ENCODE assay signal across 20 cellular contexts in genomic region chr2:62407838-62408589, GRCh38.
"Had no signal": no experiment of that assay in that cellular context is flagged by ENCODE, and none has a peak within 500 bp of the region (broad histone marks: within the 10 kb centered on the region; RNA-seq: fewer than 3 reads in every experiment).

No MANE protein-coding gene starts in this region.

- H3K36me3 ChIP-seq: gastrocnemius medialis, heart left ventricle, left ventricle myocardium inferior, tibial nerve had no signal

- ATAC-seq: activated CD4-positive, alpha-beta T cell treated with anti-CD3 and anti-CD28 coated beads for 36 hours; gastrocnemius medialis; WTC11 had no signal

- H3K4me3 Mint-ChIP-seq: activated CD4-positive, alpha-beta memory T cell treated with anti-CD3 and anti-CD28 coated beads for 36 hours; activated CD4-positive, alpha-beta T cell treated with anti-CD3 and anti-CD28 coated beads for 36 hours; activated naive CD8-positive, alpha-beta T cell treated with anti-CD3 and anti-CD28 coated beads for 36 hours; memory B cell; natural killer cell treated with Interleukin-12 subunit alpha and Interleukin-12 subunit beta and Interleukin-15 and Interleukin-18, amount 100 ng/mL, for 72 hours; stimulated activated naive CD8-positive, alpha-beta T cell treated with anti-CD3 and anti-CD28 coated beads, Interleukin-15, Interleukin-2, amounts not matched to agents 100 ng/mL and 50 ng/mL, for 24 hours; WTC11 had no signal

- H3K27ac Mint-ChIP-seq: activated CD4-positive, alpha-beta memory T cell treated with anti-CD3 and anti-CD28 coated beads for 36 hours; activated CD4-positive, alpha-beta T cell treated with anti-CD3 and anti-CD28 coated beads for 36 hours; activated naive CD8-positive, alpha-beta T cell treated with anti-CD3 and anti-CD28 coated beads for 36 hours; memory B cell; natural killer cell treated with Interleukin-12 subunit alpha and Interleukin-12 subunit beta and Interleukin-15 and Interleukin-18, amount 100 ng/mL, for 72 hours; progenitor cell of endocrine pancreas; WTC11 had no signal

- H3K9me3 ChIP-seq: gastrocnemius medialis, heart left ventricle, left ventricle myocardium inferior, tibial nerve had no signal

- H3K9me3 Mint-ChIP-seq: activated CD4-positive, alpha-beta memory T cell treated with anti-CD3 and anti-CD28 coated beads for 36 hours; activated naive CD8-positive, alpha-beta T cell treated with anti-CD3 and anti-CD28 coated beads for 36 hours; memory B cell; natural killer cell treated with Interleukin-12 subunit alpha and Interleukin-12 subunit beta and Interleukin-15 and Interleukin-18, amount 100 ng/mL, for 72 hours; stimulated activated naive CD8-positive, alpha-beta T cell treated with anti-CD3 and anti-CD28 coated beads, Interleukin-15, Interleukin-2, amounts not matched to agents 100 ng/mL and 50 ng/mL, for 24 hours; WTC11 had no signal

- DNase-seq: activated CD4-positive, alpha-beta memory T cell treated with anti-CD3 and anti-CD28 coated beads for 36 hours; activated CD4-positive, alpha-beta T cell treated with anti-CD3 and anti-CD28 coated beads for 36 hours; activated naive CD8-positive, alpha-beta T cell treated with anti-CD3 and anti-CD28 coated beads for 36 hours; amniotic stem cell; dorsolateral prefrontal cortex; left ventricle myocardium inferior; nucleus accumbens; small intestine; stimulated activated CD4-positive, alpha-beta T cell treated with anti-CD3 and anti-CD28 coated beads, Interleukin-15, amount 100 ng/mL, for 24 hours; stimulated activated CD4-positive, alpha-beta T cell treated with anti-CD3 and anti-CD28 coated beads, Interleukin-2, amount 100 ng/mL, for 48 hours had no signal

- H3K27me3 Mint-ChIP-seq: activated CD4-positive, alpha-beta memory T cell treated with anti-CD3 and anti-CD28 coated beads for 36 hours; activated CD4-positive, alpha-beta T cell treated with anti-CD3 and anti-CD28 coated beads for 36 hours; activated naive CD8-positive, alpha-beta T cell treated with anti-CD3 and anti-CD28 coated beads for 36 hours; memory B cell; natural killer cell treated with Interleukin-12 subunit alpha and Interleukin-12 subunit beta and Interleukin-15 and Interleukin-18, amount 100 ng/mL, for 72 hours; progenitor cell of endocrine pancreas; stimulated activated naive CD8-positive, alpha-beta T cell treated with anti-CD3 and anti-CD28 coated beads, Interleukin-15, Interleukin-2, amounts not matched to agents 100 ng/mL and 50 ng/mL, for 24 hours had no signal

- FAIRE-seq: colon, small intestine had no signal

- H3K36me3 Mint-ChIP-seq: activated CD4-positive, alpha-beta memory T cell treated with anti-CD3 and anti-CD28 coated beads for 36 hours; activated naive CD8-positive, alpha-beta T cell treated with anti-CD3 and anti-CD28 coated beads for 36 hours; memory B cell; natural killer cell treated with Interleukin-12 subunit alpha and Interleukin-12 subunit beta and Interleukin-15 and Interleukin-18, amount 100 ng/mL, for 72 hours; WTC11 had no signal

- H3K27ac ChIP-seq: epithelial cell of prostate, gastrocnemius medialis, left ventricle myocardium inferior had no signal

- H3K27me3 ChIP-seq: dorsolateral prefrontal cortex, gastrocnemius medialis, heart left ventricle, tibial nerve had no signal

- H3K4me3 ChIP-seq: dorsolateral prefrontal cortex, gastrocnemius medialis, heart left ventricle, left ventricle myocardium inferior, tibial nerve had no signal
